Comparison of ENCODE assay signal across 25 cellular contexts in the genomic region with DNA sequence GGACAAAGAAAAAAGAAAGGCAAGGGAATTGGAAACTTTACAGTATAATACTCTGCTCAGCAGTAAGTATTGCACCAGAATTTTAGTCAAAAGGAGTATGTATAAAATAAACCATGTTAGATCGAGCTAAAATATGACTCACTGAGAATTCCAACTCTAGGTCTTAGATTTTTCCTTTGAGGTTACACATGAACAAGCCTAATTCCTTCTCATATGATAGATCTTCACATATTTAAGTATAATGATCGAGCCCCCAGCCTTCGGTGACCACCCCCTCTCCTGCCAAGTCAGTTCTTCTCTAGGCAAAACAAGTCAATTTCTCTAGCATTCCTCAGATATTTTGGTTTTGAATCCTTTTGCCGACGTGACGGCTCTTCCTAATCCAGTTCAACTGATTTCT.
A peak's percentile ranks its signal among the peaks of the same experiment; 100 is the strongest.
DNase-seq lines count a peak whose midpoint lies in the region; ATAC-seq and TF ChIP-seq lines count a peak whose summit lies in the region.
"Had no signal": no experiment of that assay in that cellular context is flagged by ENCODE, and none has a peak within 500 bp of the region (broad histone marks: within the 10 kb centered on the region; RNA-seq: fewer than 3 reads in every experiment).

No MANE protein-coding gene starts in this region.

- peak overlapping the region; percentile 48; the same call in 2 of the 3 replicates for H2BK15ac ChIP-seq in IMR-90 (ENCODE audit: low read depth, low read length)

- peak overlapping the region; percentile 98 for H2BK20ac ChIP-seq in IMR-90 (ENCODE audit: low read depth, low read length)

- H2AK5ac ChIP-seq in IMR-90 (ENCODE audit: low read depth, low read length), result peak overlapping the region; percentile 80; the same call in 1 of the 2 replicates

- H3K18ac ChIP-seq in IMR-90 (ENCODE audit: low read depth, low read length), result peak overlapping the region; percentile 91

- peak overlapping the region; percentile 82 for H2AFZ ChIP-seq in IMR-90 (replicated peaks; ENCODE audit: low read length, poor library complexity)
- H2AFZ ChIP-seq: parathyroid adenoma had no signal

- no peak for TF ChIP-seq POLR2A in IMR-90 (IDR thresholded peaks at IDR 0.05; ENCODE audit: low read depth, low read length)

- 34% methylated on average over 5 of the region's 6 CpGs; no CpG with 5 or more reads in 1 of the 2 experiments for WGBS in IMR-90 (ENCODE audit: extremely low coverage in 2 of 2, insufficient read length in 1 of 2), 2 experiments

- POLR2A ChIA-PET in IMR-90 (lab: Charles Lee; ENCODE audit: unreplicated experiment), result interaction anchor here (0.6 kb wide), 1 partner anchor 442 kb away, joined by 4 read pairs; no protein-coding TSS in a partner anchor
- POLR2A ChIA-PET in HEK293T (lab: Yijun Ruan, JAX), result no interaction called here

- no peak overlapping the region for H3K4me3 ChIP-seq in AG10803 (ENCODE audit: low read length)
- H3K4me3 ChIP-seq in IMR-90 (ENCODE audit: insufficient read depth, low read depth, low read length), result peak overlapping the region; percentile 2; the same call in 1 of the 2 replicates
- H3K4me3 ChIP-seq in choroid plexus epithelial cell (ENCODE audit: low read depth, low read length), result no peak overlapping the region
- H3K4me3 ChIP-seq: ascending aorta, lung, right lobe of liver, upper lobe of left lung had no signal

- peak overlapping the region; percentile 86; the same call in 1 of the 2 replicates for H3K56ac ChIP-seq in IMR-90 (ENCODE audit: extremely low read depth, insufficient read depth, low read length)

- intact Hi-C loops in IMR-90 (cut with micrococcal nuclease), result no loop called here

- H3K27me3 ChIP-seq in IMR-90 (ENCODE audit: control insufficient read depth, insufficient read depth, low read length), result no peaks in the 10 kb centered on the region
- H3K27me3 ChIP-seq: ascending aorta, right lobe of liver, upper lobe of left lung had no signal

- no TSS peak for BruUV-seq in IMR-90 (replicated peaks; lab: Mats Ljungman, UMichigan)

- peak overlapping the region; percentile 97 for H2BK5ac ChIP-seq in IMR-90 (ENCODE audit: low read depth, low read length, poor library complexity, severe bottlenecking)

- no peak overlapping the region for H4K5ac ChIP-seq in IMR-90 (ENCODE audit: low read depth, low read length)

- H3K4me2 ChIP-seq in IMR-90 (ENCODE audit: low read depth, low read length), result peak overlapping the region; percentile 45
- H3K4me2 ChIP-seq: SK-N-SH had no signal

- CTCF ChIA-PET in IMR-90 (lab: Yijun Ruan, JAX) (interaction anchor here (0.5 to 0.9 kb wide), 3 partner anchors 210 to 236 kb away, joined by 3 to 6 read pairs (median 4); no protein-coding TSS in a partner anchor), HEK293T (lab: Yijun Ruan, JAX) (no interaction called here)

- in situ Hi-C loops in IMR-90 (cut with MboI; ENCODE audit: low sequenced_read_pairs), result no loop called here

- H3K27ac ChIP-seq in IMR-90 (ENCODE audit: insufficient read depth, low read length), result peak overlapping the region; percentile 86
- H3K27ac ChIP-seq: ascending aorta, parathyroid adenoma, right lobe of liver, upper lobe of left lung had no signal

- ATAC-seq in IMR-90 (ENCODE audit: low read depth) (peak; percentile 93), HG02571 (IDR thresholded peaks at IDR 0.05; ENCODE audit: unreplicated experiment) (no peak)
- ATAC-seq: right lobe of liver; stimulated activated effector memory CD8-positive, alpha-beta T cell treated with anti-CD3 and anti-CD28 coated beads, Interleukin-12 subunit alpha, Interleukin-12 subunit beta, amount 100 ng/mL, for 72 hours had no signal

- H2AK9ac ChIP-seq in IMR-90 (replicated peaks; ENCODE audit: low read depth, low read length, poor library complexity), result no peak overlapping the region

- H3K23ac ChIP-seq in IMR-90 (ENCODE audit: low read depth, low read length), result peak overlapping the region; percentile 93; the same call in 1 of the 2 replicates

- peak overlapping the region; percentile 94 for H3K4ac ChIP-seq in IMR-90 (ENCODE audit: low read depth, low read length)

- H2BK120ac ChIP-seq in IMR-90 (ENCODE audit: low read depth, low read length), result peak overlapping the region; percentile 98

- H3K79me1 ChIP-seq in IMR-90 (ENCODE audit: low read depth in 1 of 2, low read length in 2 of 2), result no peaks in the 10 kb centered on the region

- H3K9me3 ChIP-seq in IMR-90 (ENCODE audit: control insufficient read depth, insufficient read depth, low read length), result no peaks in the 10 kb centered on the region
- H3K9me3 ChIP-seq: ascending aorta, right lobe of liver, SK-N-SH, upper lobe of left lung had no signal

- H4K8ac ChIP-seq in IMR-90 (ENCODE audit: low read depth in 2 of 2, low read length in 2 of 2), result peak overlapping the region; percentile 34 to 82; a peak in 3 of 4 replicates

- H3K36me3 ChIP-seq in IMR-90 (ENCODE audit: control insufficient read depth, insufficient read depth, low read length), result no peaks in the 10 kb centered on the region
- H3K36me3 ChIP-seq: ascending aorta, right lobe of liver, upper lobe of left lung had no signal

- H3K4me1 ChIP-seq in IMR-90 (ENCODE audit: control insufficient read depth, insufficient read depth, low read length), result peaks cover 6% of the 10 kb centered on the region
- H3K4me1 ChIP-seq: ascending aorta, parathyroid adenoma, right lobe of liver, upper lobe of left lung had no signal

- dilution Hi-C loops in IMR-90 (cut with HindIII; ENCODE audit: low sequenced_read_pairs, unreplicated experiment), result no loop called here

- TF ChIP-seq CTCF in AG10803 (conservative IDR thresholded peaks at IDR 0.05; ENCODE audit: low read length) (no peak), IMR-90 (conservative IDR thresholded peaks at IDR 0.05; ENCODE audit: low read depth, low read length) (no peak), choroid plexus epithelial cell (conservative IDR thresholded peaks at IDR 0.05; ENCODE audit: low read depth, low read length) (no peak)

- H3K9ac ChIP-seq in IMR-90 (ENCODE audit: low read depth, low read length), result peak overlapping the region; percentile 40; the same call in 1 of the 2 replicates
- H3K9ac ChIP-seq: parathyroid adenoma, SK-N-SH had no signal

- peak overlapping the region; percentile 96 for H3K14ac ChIP-seq in IMR-90 (replicated peaks; ENCODE audit: low read depth, low read length)

- peaks cover 8% of the 10 kb centered on the region for H3K9me1 ChIP-seq in IMR-90 (ENCODE audit: insufficient read depth, low read length)

- DNase-seq in AG10803 (ENCODE audit: low read depth), result peak; percentile 90
- peak; percentile 81 for DNase-seq in IMR-90
- peak; percentile 34 for DNase-seq in choroid plexus epithelial cell (ENCODE audit: low read depth)
- peak; percentile 28 for DNase-seq in kidney tubule cell (ENCODE audit: low spot score)
- DNase-seq in nucleus accumbens (lab: John Stamatoyannopoulos, UW), result no peak
- DNase-seq in activated effector memory CD4-positive, alpha-beta T cell treated with anti-CD3 and anti-CD28 coated beads, Interleukin-2, amount 50 U/mL, for 16 hours, result no peak
- DNase-seq in HEK293T (ENCODE audit: extremely low spot score), result no peak
- DNase-seq: activated CD4-positive, alpha-beta memory T cell treated with anti-CD3 and anti-CD28 coated beads, Interleukin-2, amount 10 ng/mL, durations not matched to agents 7 days and 5 days; activated CD4-positive, CD25-positive, alpha-beta regulatory T cell treated with anti-CD3 and anti-CD28 coated beads, Interleukin-2, amount 50 U/mL, for 72 hours; activated CD8-positive, alpha-beta memory T cell treated with anti-CD3 and anti-CD28 coated beads, Interleukin-2, amount 50 U/mL, for 48 hours; C1 segment of cervical spinal cord; DND-41; head of caudate nucleus; NCI-H2029 treated with DMSO at 0.1 percent for 48 hours; NCI-H69; right lobe of liver; SK-N-SH; stimulated activated CD4-positive, alpha-beta T cell treated with anti-CD3 and anti-CD28 coated beads, Interleukin-4, amount 100 ng/mL, for 24 hours; substantia nigra; upper lobe of left lung had no signal

- H4K91ac ChIP-seq in IMR-90 (ENCODE audit: insufficient read depth, low read depth, low read length), result peak overlapping the region; percentile 94

- no peak for TF ChIP-seq RAD21 in IMR-90 (IDR thresholded peaks at IDR 0.05; ENCODE audit: low read length)

- H4K20me1 ChIP-seq in IMR-90 (ENCODE audit: insufficient read depth, low read length), result no peaks in the 10 kb centered on the region

TF ChIP-seq in IMR-90, 13 proteins besides CTCF, POLR2A, EP300 and RAD21 (continues in another document):
- TF ChIP-seq SMC3 (IDR thresholded peaks at IDR 0.05; ENCODE audit: low read depth, low read length) (no peak), FOS (IDR thresholded peaks at IDR 0.05; ENCODE audit: low read depth, low read length) (peak; percentile 48; the same call in 1 of the 2 replicates), MXI1 (IDR thresholded peaks at IDR 0.05; ENCODE audit: borderline replicate concordance, low read depth, low read length) (no peak), MAFK (IDR thresholded peaks at IDR 0.05; ENCODE audit: low read depth, low read length) (no peak), MAZ (IDR thresholded peaks at IDR 0.05; ENCODE audit: borderline replicate concordance, low read depth, low read length) (no peak)
- TF ChIP-seq, protein P1, sequence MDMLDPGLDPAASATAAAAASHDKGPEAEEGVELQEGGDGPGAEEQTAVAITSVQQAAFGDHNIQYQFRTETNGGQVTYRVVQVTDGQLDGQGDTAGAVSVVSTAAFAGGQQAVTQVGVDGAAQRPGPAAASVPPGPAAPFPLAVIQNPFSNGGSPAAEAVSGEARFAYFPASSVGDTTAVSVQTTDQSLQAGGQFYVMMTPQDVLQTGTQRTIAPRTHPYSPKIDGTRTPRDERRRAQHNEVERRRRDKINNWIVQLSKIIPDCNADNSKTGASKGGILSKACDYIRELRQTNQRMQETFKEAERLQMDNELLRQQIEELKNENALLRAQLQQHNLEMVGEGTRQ (IDR thresholded peaks at IDR 0.05; ENCODE audit: low read depth, low read length), result no peak

TF ChIP-seq in HEK293T, 16 proteins besides CTCF, POLR2A, EP300 and RAD21 (continues in another document):
- TF ChIP-seq L3MBTL2 (conservative IDR thresholded peaks at IDR 0.05) (no peak), BHLHE40 (IDR thresholded peaks at IDR 0.05; ENCODE audit: borderline replicate concordance) (no peak), SP1 (IDR thresholded peaks at IDR 0.05) (no peak), FOXK2 (IDR thresholded peaks at IDR 0.05) (no peak), CTBP1 (IDR thresholded peaks at IDR 0.05; ENCODE audit: borderline replicate concordance) (no peak), ELF4 (IDR thresholded peaks at IDR 0.05) (no peak), FOXA1 (IDR thresholded peaks at IDR 0.05) (no peak), SUZ12 (IDR thresholded peaks at IDR 0.05) (no peak)
- TF ChIP-seq, protein P2, sequence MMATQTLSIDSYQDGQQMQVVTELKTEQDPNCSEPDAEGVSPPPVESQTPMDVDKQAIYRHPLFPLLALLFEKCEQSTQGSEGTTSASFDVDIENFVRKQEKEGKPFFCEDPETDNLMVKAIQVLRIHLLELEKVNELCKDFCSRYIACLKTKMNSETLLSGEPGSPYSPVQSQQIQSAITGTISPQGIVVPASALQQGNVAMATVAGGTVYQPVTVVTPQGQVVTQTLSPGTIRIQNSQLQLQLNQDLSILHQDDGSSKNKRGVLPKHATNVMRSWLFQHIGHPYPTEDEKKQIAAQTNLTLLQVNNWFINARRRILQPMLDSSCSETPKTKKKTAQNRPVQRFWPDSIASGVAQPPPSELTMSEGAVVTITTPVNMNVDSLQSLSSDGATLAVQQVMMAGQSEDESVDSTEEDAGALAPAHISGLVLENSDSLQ (IDR thresholded peaks at IDR 0.05), result no peak

Comparison
In these comparisons a context has a peak if more than half of its experiments do, and no peak if none do; other contexts are left out.
1. DNase-seq: peak in AG10803 (single experiment), IMR-90 (single experiment), choroid plexus epithelial cell (single experiment) and kidney tubule cell (single experiment); none in nucleus accumbens (0 of 56), activated effector memory CD4-positive, alpha-beta T cell treated with anti-CD3 and anti-CD28 coated beads, Interleukin-2, amount 50 U/mL, for 16 hours (single experiment) and HEK293T (single experiment).